8 cellular contexts compared by ENCODE assay signal in the genomic region with DNA sequence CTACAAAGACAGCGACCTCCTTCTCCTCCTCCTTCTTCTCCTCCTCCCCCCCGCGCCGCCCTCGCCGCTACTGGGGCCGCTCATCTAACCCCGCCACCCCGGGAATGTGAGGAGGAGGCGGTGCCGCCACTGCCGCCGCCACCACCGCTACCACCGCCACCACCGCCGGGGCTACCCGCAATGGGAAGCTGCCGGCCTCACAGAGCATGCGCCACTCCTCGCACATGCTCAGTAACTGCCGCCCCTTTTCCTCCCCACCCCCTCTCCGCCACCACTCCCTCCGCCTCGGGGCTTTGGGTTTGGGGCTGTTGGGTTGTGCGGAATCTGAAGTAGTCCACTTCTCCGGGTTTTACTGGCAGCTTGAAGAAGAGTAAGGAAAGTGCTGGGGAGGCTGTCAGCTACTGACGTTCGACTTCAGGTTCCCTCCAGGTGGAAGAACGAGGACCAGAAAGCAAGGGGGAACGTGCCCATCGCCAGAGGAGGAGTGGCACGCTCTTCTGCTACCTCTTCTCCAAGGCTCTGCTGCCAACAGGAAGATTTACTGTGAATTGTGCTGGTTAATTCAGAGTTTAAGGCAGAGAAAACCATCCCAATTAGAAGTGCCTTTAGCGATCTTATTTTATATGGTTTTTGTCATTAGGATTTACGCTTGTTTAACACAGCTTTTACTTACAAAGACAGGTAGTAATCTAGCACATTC. TPM values are rescaled to one million over a fixed set of nuclear protein-coding genes. Genes with fewer than 3 reads are reported as not detected.
DNase-seq lines count a peak whose midpoint lies in the region; ATAC-seq and TF ChIP-seq lines count a peak whose summit lies in the region.

A gene with protein sequence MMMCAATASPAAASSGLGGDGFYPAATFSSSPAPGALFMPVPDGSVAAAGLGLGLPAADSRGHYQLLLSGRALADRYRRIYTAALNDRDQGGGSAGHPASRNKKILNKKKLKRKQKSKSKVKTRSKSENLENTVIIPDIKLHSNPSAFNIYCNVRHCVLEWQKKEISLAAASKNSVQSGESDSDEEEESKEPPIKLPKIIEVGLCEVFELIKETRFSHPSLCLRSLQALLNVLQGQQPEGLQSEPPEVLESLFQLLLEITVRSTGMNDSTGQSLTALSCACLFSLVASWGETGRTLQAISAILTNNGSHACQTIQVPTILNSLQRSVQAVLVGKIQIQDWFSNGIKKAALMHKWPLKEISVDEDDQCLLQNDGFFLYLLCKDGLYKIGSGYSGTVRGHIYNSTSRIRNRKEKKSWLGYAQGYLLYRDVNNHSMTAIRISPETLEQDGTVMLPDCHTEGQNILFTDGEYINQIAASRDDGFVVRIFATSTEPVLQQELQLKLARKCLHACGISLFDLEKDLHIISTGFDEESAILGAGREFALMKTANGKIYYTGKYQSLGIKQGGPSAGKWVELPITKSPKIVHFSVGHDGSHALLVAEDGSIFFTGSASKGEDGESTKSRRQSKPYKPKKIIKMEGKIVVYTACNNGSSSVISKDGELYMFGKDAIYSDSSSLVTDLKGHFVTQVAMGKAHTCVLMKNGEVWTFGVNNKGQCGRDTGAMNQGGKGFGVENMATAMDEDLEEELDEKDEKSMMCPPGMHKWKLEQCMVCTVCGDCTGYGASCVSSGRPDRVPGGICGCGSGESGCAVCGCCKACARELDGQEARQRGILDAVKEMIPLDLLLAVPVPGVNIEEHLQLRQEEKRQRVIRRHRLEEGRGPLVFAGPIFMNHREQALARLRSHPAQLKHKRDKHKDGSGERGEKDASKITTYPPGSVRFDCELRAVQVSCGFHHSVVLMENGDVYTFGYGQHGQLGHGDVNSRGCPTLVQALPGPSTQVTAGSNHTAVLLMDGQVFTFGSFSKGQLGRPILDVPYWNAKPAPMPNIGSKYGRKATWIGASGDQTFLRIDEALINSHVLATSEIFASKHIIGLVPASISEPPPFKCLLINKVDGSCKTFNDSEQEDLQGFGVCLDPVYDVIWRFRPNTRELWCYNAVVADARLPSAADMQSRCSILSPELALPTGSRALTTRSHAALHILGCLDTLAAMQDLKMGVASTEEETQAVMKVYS (N-terminal part only) (minus strand): TSS at position 190 of the 700 bp plus-strand sequence. CDS start 319 bp downstream, outside the sequence.

- H3F3A ChIP-seq in SK-N-SH (replicated peaks; ENCODE audit: insufficient read depth), result peaks cover 6% of the 10 kb centered on the region

- peaks cover 13 to 17% of the 10 kb centered on the region in 2 experiments; a peak in 3 of 4 replicates for H3K4me1 ChIP-seq in SK-N-SH (ENCODE audit: control insufficient read depth in 1 of 2, insufficient read depth in 2 of 2, low read depth in 1 of 2, low read length in 1 of 2)
- H3K4me1 ChIP-seq in suprapubic skin, result peaks cover 57% of the 10 kb centered on the region

- H4K20me1 ChIP-seq in SK-N-SH (ENCODE audit: insufficient read depth), result peaks cover 28% of the 10 kb centered on the region

- peak within 1 kb of the TSS; percentile 74 for H3K9ac ChIP-seq in SK-N-SH

- TF ChIP-seq POLR2A in suprapubic skin (IDR thresholded peaks at IDR 0.05), result peak; percentile 66 to 94

- H3K36me3 ChIP-seq in SK-N-SH (replicated peaks in 1 of 2; ENCODE audit: control insufficient read depth in 1 of 2, insufficient read depth in 2 of 2, low read length in 1 of 2) (no peaks in the 10 kb centered on the region), suprapubic skin (no peaks in the 10 kb centered on the region)

- H3K27me3 ChIP-seq in SK-N-SH (ENCODE audit: insufficient read depth), result no peaks in the 10 kb centered on the region
- H3K27me3 ChIP-seq in suprapubic skin, result no peaks in the 10 kb centered on the region

- peak within 1 kb of the TSS; percentile 90 for H2AFZ ChIP-seq in SK-N-SH (ENCODE audit: low read depth)

- TF ChIP-seq CTCF in SK-N-SH (IDR thresholded peaks at IDR 0.05) (no peak), suprapubic skin (IDR thresholded peaks at IDR 0.05) (no peak)

- H3K9me3 ChIP-seq in SK-N-SH (no peaks in the 10 kb centered on the region), suprapubic skin (no peaks in the 10 kb centered on the region)

- H3K9me2 ChIP-seq in SK-N-SH, result no peaks in the 10 kb centered on the region

- peak within 1 kb of the TSS; percentile 93 for H3K4me2 ChIP-seq in SK-N-SH

- CTCF ChIA-PET in SK-N-SH (lab: Yijun Ruan, JAX), result interaction anchor here (1.1 to 5.9 kb wide), 5 partner anchors 9 to 157 kb away, joined by 3 to 44 read pairs (median 6); no protein-coding TSS in a partner anchor

- ATAC-seq in HG02571 (IDR thresholded peaks at IDR 0.05; ENCODE audit: unreplicated experiment), result peak; percentile 44

- DNase-seq in GM04503 (ENCODE audit: low read depth) (peak; percentile 87), NCI-H1048 (lab: John Stamatoyannopoulos, UW) (peak; percentile 93), SK-N-SH (peak; percentile 96), germinal center (ENCODE audit: low spot score) (peak; percentile 93), non-pigmented ciliary epithelial cell (ENCODE audit: low read depth) (peak; percentile 94), suprapubic skin (ENCODE audit: low spot score in 2 of 2) (peak; percentile 98)
- peak; percentile 96 for DNase-seq in activated naive CD4-positive, alpha-beta T cell treated with anti-CD3 and anti-CD28 coated beads, Interleukin-2, amount 50 U/mL, for 16 hours

- POLR2A ChIA-PET in SK-N-SH (lab: Yijun Ruan, JAX), result interaction anchor here (1.0 to 1.5 kb wide), 3 partner anchors 28 to 300 kb away, joined by 3 read pairs; a partner anchor contains a TSS

- no peak for TF ChIP-seq RAD21 in SK-N-SH (IDR thresholded peaks at IDR 0.05; ENCODE audit: low read length)

- peak within 1 kb of the TSS; percentile 89 to 95 for H3K4me3 ChIP-seq in SK-N-SH (ENCODE audit: low read depth in 2 of 2, low read length in 1 of 2)
- peak within 1 kb of the TSS; percentile 77 for H3K4me3 ChIP-seq in suprapubic skin

- peak; percentile 7 to 75; a peak in 2 of 4 replicates for TF ChIP-seq EP300 in SK-N-SH (IDR thresholded peaks at IDR 0.05; ENCODE audit: borderline replicate concordance in 1 of 2, low read depth in 1 of 2, low read length in 1 of 2)
- TF ChIP-seq EP300 in suprapubic skin (IDR thresholded peaks at IDR 0.05), result no peak

- 11% methylated on average over 11 of the region's 35 CpGs for WGBS in SK-N-SH (ENCODE audit: low lambda C conversion rate)
- under 1% methylated on average over 29 of the region's 35 CpGs for WGBS in suprapubic skin

- H3K79me2 ChIP-seq in SK-N-SH (ENCODE audit: insufficient read depth), result peaks cover 45% of the 10 kb centered on the region

- H3K27ac ChIP-seq in SK-N-SH (ENCODE audit: low read depth in 2 of 2, low read length in 1 of 2) (peak within 1 kb of the TSS; percentile 57 to 81), suprapubic skin (peak within 1 kb of the TSS; percentile 91)

TF ChIP-seq in SK-N-SH, 30 proteins besides CTCF, POLR2A, EP300 and RAD21 (continues in another document):
- TF ChIP-seq, protein P1, sequence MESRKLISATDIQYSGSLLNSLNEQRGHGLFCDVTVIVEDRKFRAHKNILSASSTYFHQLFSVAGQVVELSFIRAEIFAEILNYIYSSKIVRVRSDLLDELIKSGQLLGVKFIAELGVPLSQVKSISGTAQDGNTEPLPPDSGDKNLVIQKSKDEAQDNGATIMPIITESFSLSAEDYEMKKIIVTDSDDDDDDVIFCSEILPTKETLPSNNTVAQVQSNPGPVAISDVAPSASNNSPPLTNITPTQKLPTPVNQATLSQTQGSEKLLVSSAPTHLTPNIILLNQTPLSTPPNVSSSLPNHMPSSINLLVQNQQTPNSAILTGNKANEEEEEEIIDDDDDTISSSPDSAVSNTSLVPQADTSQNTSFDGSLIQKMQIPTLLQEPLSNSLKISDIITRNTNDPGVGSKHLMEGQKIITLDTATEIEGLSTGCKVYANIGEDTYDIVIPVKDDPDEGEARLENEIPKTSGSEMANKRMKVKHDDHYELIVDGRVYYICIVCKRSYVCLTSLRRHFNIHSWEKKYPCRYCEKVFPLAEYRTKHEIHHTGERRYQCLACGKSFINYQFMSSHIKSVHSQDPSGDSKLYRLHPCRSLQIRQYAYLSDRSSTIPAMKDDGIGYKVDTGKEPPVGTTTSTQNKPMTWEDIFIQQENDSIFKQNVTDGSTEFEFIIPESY (IDR thresholded peaks at IDR 0.05; ENCODE audit: borderline replicate concordance, low read depth), result no peak
- TF ChIP-seq, protein P2, sequence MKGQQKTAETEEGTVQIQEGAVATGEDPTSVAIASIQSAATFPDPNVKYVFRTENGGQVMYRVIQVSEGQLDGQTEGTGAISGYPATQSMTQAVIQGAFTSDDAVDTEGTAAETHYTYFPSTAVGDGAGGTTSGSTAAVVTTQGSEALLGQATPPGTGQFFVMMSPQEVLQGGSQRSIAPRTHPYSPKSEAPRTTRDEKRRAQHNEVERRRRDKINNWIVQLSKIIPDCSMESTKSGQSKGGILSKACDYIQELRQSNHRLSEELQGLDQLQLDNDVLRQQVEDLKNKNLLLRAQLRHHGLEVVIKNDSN (IDR thresholded peaks at IDR 0.05; ENCODE audit: borderline replicate concordance, low read depth), result no peak
- TF ChIP-seq JUND (IDR thresholded peaks at IDR 0.05) (peak; percentile 75), GATA2 (CRISPR knock-in tag; IDR thresholded peaks at IDR 0.05) (no peak), MEF2A (IDR thresholded peaks at IDR 0.05; ENCODE audit: borderline replicate concordance, low read depth) (no peak), GABPA (IDR thresholded peaks at IDR 0.05; ENCODE audit: low read depth) (no peak), RXRA (IDR thresholded peaks at IDR 0.05; ENCODE audit: borderline replicate concordance, low read depth) (no peak), TCF12 (IDR thresholded peaks at IDR 0.05) (peak; percentile 41; the same call in 1 of the 2 replicates), YY1 (IDR thresholded peaks at IDR 0.05; ENCODE audit: low read depth) (peak; percentile 73; the same call in 1 of the 2 replicates), MXI1 (IDR thresholded peaks at IDR 0.05; ENCODE audit: low read depth, low read length) (peak; percentile 88), ELF1 (IDR thresholded peaks at IDR 0.05) (no peak), POLR2AphosphoS5 (IDR thresholded peaks at IDR 0.05; ENCODE audit: low read depth, low read length) (peak; percentile 89), FOXJ3 (CRISPR knock-in tag; IDR thresholded peaks at IDR 0.05) (peak; percentile 59; the same call in 1 of the 2 replicates), RCOR1 (IDR thresholded peaks at IDR 0.05; ENCODE audit: low read length) (peak; percentile 72; the same call in 1 of the 2 replicates), TAF1 (IDR thresholded peaks at IDR 0.05; ENCODE audit: borderline replicate concordance, low read depth, low read length) (peak; percentile 73; the same call in 1 of the 2 replicates)
- TF ChIP-seq, protein P3, sequence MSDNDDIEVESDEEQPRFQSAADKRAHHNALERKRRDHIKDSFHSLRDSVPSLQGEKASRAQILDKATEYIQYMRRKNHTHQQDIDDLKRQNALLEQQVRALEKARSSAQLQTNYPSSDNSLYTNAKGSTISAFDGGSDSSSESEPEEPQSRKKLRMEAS (IDR thresholded peaks at IDR 0.05; ENCODE audit: low read depth), result peak; percentile 86

RNA-seq across cellular contexts. Expression of the gene that starts here (rescaled TPM):
- 18.5 and 19.7 TPM in 2 replicates for polyA plus RNA-seq in SK-N-SH (2012; rRNA removed)
- 20.7 and 22.2 TPM in 2 replicates for polyA plus RNA-seq in SK-N-SH (2012; cell fraction: cytosol; rRNA removed)
- polyA plus RNA-seq in SK-N-SH (2012; cell fraction: nucleus; rRNA removed), result 16.2 and 33.2 TPM in 2 replicates
- total RNA-seq in suprapubic skin, result 100 to 1,000 TPM; 182 to 245 (median 207) TPM

Comparison
In these comparisons a context has a peak if more than half of its experiments do, and no peak if none do; other contexts are left out.
1. Peak in every context shown above with its lines: DNase-seq, ATAC-seq, H3K4me3 ChIP-seq and H3K27ac ChIP-seq.